ENCODE assay signal across 13 cellular contexts in the genomic region with DNA sequence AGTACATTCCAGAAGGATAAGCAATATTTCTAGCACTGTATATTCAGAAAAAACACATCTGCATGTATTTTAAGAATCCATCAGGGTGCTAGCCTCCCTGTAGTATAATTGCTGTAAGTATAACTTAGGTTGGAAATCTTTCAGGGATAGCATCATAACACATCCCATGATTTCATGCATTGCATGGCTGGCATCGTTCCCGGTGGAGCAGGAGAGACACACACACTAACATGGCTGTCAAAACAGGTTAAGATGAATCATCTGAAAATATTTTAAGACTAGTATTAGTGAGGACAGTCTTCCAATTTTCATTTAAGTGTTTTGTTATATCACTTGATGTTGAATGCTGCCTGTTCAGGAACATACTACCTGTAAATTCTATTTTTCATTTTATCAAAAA. TPM values are rescaled to one million over a fixed set of nuclear protein-coding genes. Genes with fewer than 3 reads are reported as not detected.
DNase-seq lines count a peak whose midpoint lies in the region; ATAC-seq and TF ChIP-seq lines count a peak whose summit lies in the region.
"Had no signal": no experiment of that assay in that cellular context is flagged by ENCODE, and none has a peak within 500 bp of the region (broad histone marks: within the 10 kb centered on the region; RNA-seq: fewer than 3 reads in every experiment).

No MANE protein-coding gene starts in this region.

- no peaks in the 10 kb centered on the region for H3K36me3 ChIP-seq in neuronal stem cell (replicated peaks in 1 of 2; ENCODE audit: control insufficient read depth in 2 of 2, insufficient read depth in 2 of 2, low read length in 2 of 2)

- no peak overlapping the region for H2BK12ac ChIP-seq in neuronal stem cell (ENCODE audit: low read length)

- H3K4me1 ChIP-seq in neuronal stem cell (ENCODE audit: control insufficient read depth in 2 of 2, insufficient read depth in 1 of 2, low read depth in 1 of 2, low read length in 2 of 2), result no peaks in the 10 kb centered on the region

- H2BK120ac ChIP-seq in neuronal stem cell (ENCODE audit: low read depth, low read length), result no peak overlapping the region

- TF ChIP-seq CTCF in Calu3 (IDR thresholded peaks at IDR 0.05; ENCODE audit: unreplicated experiment), result no peak
- TF ChIP-seq CTCF in choroid plexus epithelial cell (conservative IDR thresholded peaks at IDR 0.05; ENCODE audit: low read depth, low read length), result no peak

- intact Hi-C loops in Calu3 (cut with micrococcal nuclease; ENCODE audit: unreplicated experiment), result no loop called here

- no peak overlapping the region for H3K4me3 Mint-ChIP-seq in Calu3 (ENCODE audit: low read depth, unreplicated experiment)
- H3K4me3 Mint-ChIP-seq: activated CD4-positive, alpha-beta T cell treated with anti-CD3 and anti-CD28 coated beads for 36 hours; central memory CD8-positive, alpha-beta T cell had no signal

- H2AK5ac ChIP-seq in neuronal stem cell (ENCODE audit: low read depth, low read length), result no peak overlapping the region

- no peaks in the 10 kb centered on the region for H3K9me3 ChIP-seq in neuronal stem cell (replicated peaks in 1 of 2; ENCODE audit: control insufficient read depth in 2 of 2, insufficient read depth in 1 of 2, low read depth in 1 of 2, low read length in 2 of 2)

- no peaks in the 10 kb centered on the region for H3K36me3 Mint-ChIP-seq in Calu3 (ENCODE audit: insufficient read depth, unreplicated experiment)

- no peak for ATAC-seq in HG02884 (IDR thresholded peaks at IDR 0.05; ENCODE audit: unreplicated experiment)
- ATAC-seq: activated CD4-positive, alpha-beta T cell treated with anti-CD3 and anti-CD28 coated beads for 36 hours had no signal

- H3K27me3 Mint-ChIP-seq in Calu3 (ENCODE audit: unreplicated experiment), result no peaks in the 10 kb centered on the region
- H3K27me3 Mint-ChIP-seq: activated CD4-positive, alpha-beta T cell treated with anti-CD3 and anti-CD28 coated beads for 36 hours; central memory CD8-positive, alpha-beta T cell had no signal

- H3K4me1 Mint-ChIP-seq in Calu3 (ENCODE audit: low read depth, unreplicated experiment), result peaks cover 33% of the 10 kb centered on the region
- H3K4me1 Mint-ChIP-seq: activated CD4-positive, alpha-beta T cell treated with anti-CD3 and anti-CD28 coated beads for 36 hours; central memory CD8-positive, alpha-beta T cell had no signal

- no peak overlapping the region for H3K4me2 ChIP-seq in neuronal stem cell (ENCODE audit: insufficient read depth, low read length, poor library complexity, severe bottlenecking)

- no peak overlapping the region for H2BK5ac ChIP-seq in neuronal stem cell (ENCODE audit: low read length)

- no peak overlapping the region for H3K27ac Mint-ChIP-seq in Calu3 (ENCODE audit: unreplicated experiment)
- H3K27ac Mint-ChIP-seq: activated CD4-positive, alpha-beta T cell treated with anti-CD3 and anti-CD28 coated beads for 36 hours had no signal

- no peak overlapping the region for H2AFZ ChIP-seq in neuronal stem cell (ENCODE audit: low read length)

- H4K91ac ChIP-seq in neuronal stem cell (ENCODE audit: low read depth, low read length, poor library complexity), result no peak overlapping the region

- H3K18ac ChIP-seq in neuronal stem cell (ENCODE audit: low read length), result no peak overlapping the region

- H3K4me3 ChIP-seq in choroid plexus epithelial cell (ENCODE audit: low read depth, low read length), result no peak overlapping the region
- H3K4me3 ChIP-seq in neuronal stem cell (ENCODE audit: low read length in 2 of 2), result no peak overlapping the region

- DNase-seq in Calu3 (peak; percentile 46), NCI-H1694 treated with DMSO at 0.1 percent for 48 hours (lab: John Stamatoyannopoulos, UW) (peak; percentile 46), choroid plexus epithelial cell (ENCODE audit: low read depth) (peak; percentile 91), myocyte (ENCODE audit: low read depth) (peak; percentile 61), NCI-H510A treated with DMSO at 0.1 percent for 48 hours (lab: John Stamatoyannopoulos, UW) (no peak), neuronal stem cell (ENCODE audit: low spot score) (no peak)
- no peak for DNase-seq in stimulated activated CD4-positive, alpha-beta T cell treated with anti-CD3 and anti-CD28 coated beads, Interleukin-1b, Interleukin-23, amount 100 ng/mL, for 48 hours
- DNase-seq: activated CD4-positive, alpha-beta T cell treated with anti-CD3 and anti-CD28 coated beads for 36 hours; activated effector memory CD4-positive, alpha-beta T cell treated with Interleukin-2 at 50 U/mL for 16 hours; NCI-H187; stimulated activated CD4-positive, alpha-beta T cell treated with anti-CD3 and anti-CD28 coated beads, Interleukin-4, amount 100 ng/mL, for 1 hour had no signal

- no CpG with 5 or more reads among the region's 2 CpGs for WGBS in neuronal stem cell (ENCODE audit: extremely low coverage in 2 of 2, insufficient read length in 2 of 2, insufficient replicate concordance in 1 of 2), 2 donors

- no TSS peak for BruUV-seq in Calu3 (replicated peaks; lab: Mats Ljungman, UMichigan)

- H4K8ac ChIP-seq in neuronal stem cell (ENCODE audit: low read depth, low read length), result no peak overlapping the region

- no peaks in the 10 kb centered on the region for H3K79me1 ChIP-seq in neuronal stem cell (ENCODE audit: low read depth, low read length)

- CTCF ChIA-PET in Calu3 (lab: Charles Lee), result no interaction called here

- no peak overlapping the region for H2BK15ac ChIP-seq in neuronal stem cell (ENCODE audit: low read length)

- no peak overlapping the region for H3K9ac ChIP-seq in neuronal stem cell (ENCODE audit: low read depth, low read length, poor library complexity)

- no peaks in the 10 kb centered on the region for H3K9me3 Mint-ChIP-seq in Calu3 (ENCODE audit: low read depth, unreplicated experiment)
- H3K9me3 Mint-ChIP-seq: central memory CD8-positive, alpha-beta T cell had no signal

- H3K14ac ChIP-seq in neuronal stem cell (ENCODE audit: low read length), result no peak overlapping the region

- H3K23ac ChIP-seq in neuronal stem cell (ENCODE audit: low read depth, low read length, poor library complexity), result no peak overlapping the region

- no peaks in the 10 kb centered on the region for H3K27me3 ChIP-seq in neuronal stem cell (ENCODE audit: control insufficient read depth in 3 of 3, insufficient read depth in 3 of 3, low read depth in 1 of 3, low read length in 3 of 3)

- no peak overlapping the region for H3K27ac ChIP-seq in neuronal stem cell (replicated peaks; ENCODE audit: low read length)

- H3K4ac ChIP-seq in neuronal stem cell (ENCODE audit: low read length), result no peak overlapping the region

RNA-seq across cellular contexts. Expression of a gene that starts 32.1 kb away (rescaled TPM):
- total RNA-seq in Calu3 (2022), result 66.4 and 73.4 TPM in 2 replicates
- 0.99 and 4.4 TPM in 2 replicates for total RNA-seq in myocyte
- polyA plus RNA-seq in myocyte (2012), result 4.5 TPM
- polyA plus RNA-seq in neuronal stem cell (2013, experiment 1 of 2), result 70.8 TPM
- 71.5 TPM for polyA plus RNA-seq in neuronal stem cell (2013, experiment 2 of 2)

Comparison
In these comparisons a context has a peak if more than half of its experiments do, and no peak if none do; other contexts are left out.
1. DNase-seq: peak in Calu3 (single experiment), NCI-H1694 treated with DMSO at 0.1 percent for 48 hours (single experiment), choroid plexus epithelial cell (single experiment) and myocyte (single experiment); none in NCI-H510A treated with DMSO at 0.1 percent for 48 hours (single experiment), stimulated activated CD4-positive, alpha-beta T cell treated with anti-CD3 and anti-CD28 coated beads, Interleukin-1b, Interleukin-23, amount 100 ng/mL, for 48 hours (single experiment) and neuronal stem cell (single experiment).
2. RNA of a gene that starts 32.1 kb away (total RNA-seq): 66.4 to 73.4 TPM in Calu3; 0.99 to 4.4 TPM in myocyte; every median in the first group is over 10 times any median in the second.